In the genomic region with DNA sequence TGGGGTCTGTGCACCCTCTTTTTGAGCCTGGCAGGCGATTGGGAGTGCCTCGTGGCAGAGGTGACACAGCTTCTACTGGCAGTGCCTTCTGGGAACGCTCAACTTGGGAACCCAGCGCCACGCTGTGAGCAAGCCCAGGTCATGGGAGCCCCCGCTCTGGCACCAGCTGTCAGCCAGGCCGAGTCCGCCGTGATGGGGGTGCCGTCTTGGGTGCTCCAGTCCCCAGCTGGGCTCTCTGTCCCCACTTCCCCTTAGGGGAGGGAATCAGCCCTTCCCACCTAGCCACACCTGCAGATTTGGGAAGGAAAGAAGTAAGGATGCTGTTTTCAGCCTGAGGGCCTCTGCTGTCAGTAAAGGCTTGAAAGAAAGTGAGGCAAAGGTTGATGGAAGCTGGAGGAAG, we compare ENCODE assay signal across 21 cellular contexts. TPM values are rescaled to one million over a fixed set of nuclear protein-coding genes. Genes with fewer than 3 reads are reported as not detected.
"Had no signal": no experiment of that assay in that cellular context is flagged by ENCODE, and none has a peak within 500 bp of the region (broad histone marks: within the 10 kb centered on the region; RNA-seq: fewer than 3 reads in every experiment).

No MANE protein-coding gene starts in this region.

- H3K4me3 Mint-ChIP-seq: naive thymus-derived CD4-positive, alpha-beta T cell; nephron progenitor cell had no signal

- H3K27me3 ChIP-seq: sigmoid colon, transverse colon had no signal

- DNase-seq: esophagus squamous epithelium; foreskin fibroblast; glutamatergic neuron; islet precursor cell; mammary epithelial cell; naive thymus-derived CD4-positive, alpha-beta T cell; nephron progenitor cell; posterior cingulate gyrus; sigmoid colon; stimulated activated CD4-positive, alpha-beta T cell treated with anti-CD3 and anti-CD28 coated beads, Interleukin-2, amount 100 ng/mL, for 24 hours; stimulated activated CD4-positive, alpha-beta T cell treated with anti-CD3 and anti-CD28 coated beads, Interleukin-4, amount 100 ng/mL, for 4 hours; stimulated activated naive CD4-positive, alpha-beta T cell; stomach; substantia nigra; transverse colon had no signal

- H3K27ac ChIP-seq: esophagus squamous epithelium, gastroesophageal sphincter, sigmoid colon, skin epidermis, stomach, thoracic aorta, transverse colon had no signal

- ATAC-seq: gastroesophageal sphincter; naive thymus-derived CD4-positive, alpha-beta T cell had no signal

- H3K9me3 ChIP-seq: transverse colon had no signal

- H3K27ac Mint-ChIP-seq: nephron progenitor cell had no signal

- H3K36me3 ChIP-seq: esophagus squamous epithelium, gastroesophageal sphincter, sigmoid colon, stomach, thoracic aorta, transverse colon had no signal

- H3K4me1 ChIP-seq: esophagus squamous epithelium, gastroesophageal sphincter, sigmoid colon, transverse colon had no signal

- H3K4me3 ChIP-seq: esophagus squamous epithelium, gastroesophageal sphincter, sigmoid colon, skin epidermis, stomach, thoracic aorta, transverse colon had no signal

RNA-seq across cellular contexts. Expression of gene NTSR1, which starts 31.0 kb away (rescaled TPM):
- total RNA-seq: epithelial cell of proximal tubule, mesenteric fat pad, thoracic aorta, ureter had no signal
- polyA plus RNA-seq: naive thymus-derived CD4-positive, alpha-beta T cell had no signal
